1 cellular context compared by ENCODE assay signal in the genomic region with DNA sequence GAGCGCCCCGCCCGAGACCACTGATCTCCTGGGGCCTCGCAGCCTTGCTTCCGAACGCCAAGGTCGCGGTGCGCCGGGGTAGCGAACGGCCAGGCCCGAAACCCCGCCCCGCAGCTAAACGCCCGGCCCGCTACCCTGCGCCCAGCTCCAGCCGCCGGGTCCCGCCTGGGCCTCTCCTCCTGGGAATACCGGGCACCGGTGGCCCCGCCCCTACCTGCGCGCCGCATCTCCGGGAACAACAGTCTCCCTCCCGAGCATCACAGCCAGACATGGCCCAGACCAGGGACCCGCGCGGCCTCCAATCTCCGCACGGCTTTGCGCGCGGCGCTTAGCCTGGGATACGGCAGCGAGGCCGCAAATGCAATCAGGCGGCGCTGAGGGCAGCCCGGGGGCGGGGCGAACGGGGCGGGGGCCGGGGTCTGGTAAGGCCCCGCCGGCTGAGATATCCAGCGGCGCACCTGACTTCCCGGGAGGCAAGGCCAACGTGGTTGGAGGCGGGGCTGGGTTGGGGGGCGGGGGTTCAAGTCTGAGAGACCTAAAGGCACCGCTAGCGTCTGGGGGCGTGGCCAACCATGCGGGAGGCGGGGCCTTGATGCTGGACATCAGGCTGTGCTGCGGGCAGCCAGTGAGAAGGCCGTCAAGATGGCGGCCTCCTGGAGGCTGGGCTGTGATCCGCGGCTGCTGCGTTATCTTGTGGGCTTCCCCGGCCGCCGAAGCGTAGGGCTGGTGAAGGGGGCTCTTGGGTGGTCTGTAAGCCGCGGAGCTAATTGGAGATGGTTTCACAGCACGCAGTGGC.
A peak's percentile ranks its signal among the peaks of the same experiment; 100 is the strongest.
TF ChIP-seq lines count a peak whose summit lies in the region.

A gene with protein sequence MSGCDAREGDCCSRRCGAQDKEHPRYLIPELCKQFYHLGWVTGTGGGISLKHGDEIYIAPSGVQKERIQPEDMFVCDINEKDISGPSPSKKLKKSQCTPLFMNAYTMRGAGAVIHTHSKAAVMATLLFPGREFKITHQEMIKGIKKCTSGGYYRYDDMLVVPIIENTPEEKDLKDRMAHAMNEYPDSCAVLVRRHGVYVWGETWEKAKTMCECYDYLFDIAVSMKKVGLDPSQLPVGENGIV (minus strand): TSS at position 366 of the 796 bp plus-strand sequence. CDS start 95 bp downstream, at position 271.
Gene PDHX (plus strand): TSS at position 605 of the 796 bp plus-strand sequence. CDS start 38 bp downstream, at position 643.

TF ChIP-seq in HepG2, 621 proteins besides CTCF, POLR2A, EP300 and RAD21 (continued from another document and continues in another):
- TF ChIP-seq ZBED4 (CRISPR knock-in tag; IDR thresholded peaks at IDR 0.05; ENCODE audit: borderline replicate concordance) (peak; percentile 98), NFKBIZ (CRISPR knock-in tag; IDR thresholded peaks at IDR 0.05) (no peak), FOSL1 (CRISPR knock-in tag; IDR thresholded peaks at IDR 0.05; ENCODE audit: borderline replicate concordance) (no peak), PCBP1 (IDR thresholded peaks at IDR 0.05; ENCODE audit: borderline replicate concordance, low read depth, low read length) (no peak), ZNF782 (CRISPR knock-in tag; IDR thresholded peaks at IDR 0.05; ENCODE audit: borderline replicate concordance) (peak; percentile 53; the same call in 1 of the 2 replicates), ZNF343 (CRISPR knock-in tag; IDR thresholded peaks at IDR 0.05) (no peak), ZNF557 (CRISPR knock-in tag; IDR thresholded peaks at IDR 0.05) (no peak), KLF13 (CRISPR knock-in tag; IDR thresholded peaks at IDR 0.05) (no peak), RAD51 (IDR thresholded peaks at IDR 0.05; ENCODE audit: borderline replicate concordance) (no peak), ARNTL (CRISPR knock-in tag; IDR thresholded peaks at IDR 0.05) (peak; percentile 33; the same call in 1 of the 2 replicates), KDM3A (CRISPR knock-in tag; IDR thresholded peaks at IDR 0.05; ENCODE audit: low read depth) (peak; percentile 75; the same call in 1 of the 2 replicates), ZNF326 (CRISPR knock-in tag; IDR thresholded peaks at IDR 0.05; ENCODE audit: borderline replicate concordance) (no peak), ZFYVE20 (CRISPR knock-in tag; IDR thresholded peaks at IDR 0.05; ENCODE audit: borderline replicate concordance, low read depth) (no peak), TBX3 (IDR thresholded peaks at IDR 0.05; ENCODE audit: borderline replicate concordance) (no peak), ZNF367 (CRISPR knock-in tag; IDR thresholded peaks at IDR 0.05; ENCODE audit: borderline replicate concordance) (no peak), HMG20A (CRISPR knock-in tag; IDR thresholded peaks at IDR 0.05; ENCODE audit: borderline replicate concordance) (no peak; the same call in 1 of the 2 replicates), ZNF335 (CRISPR knock-in tag; IDR thresholded peaks at IDR 0.05) (peak; percentile 99), SYNCRIP (IDR thresholded peaks at IDR 0.05; ENCODE audit: insufficient read depth, low read depth, low read length) (no peak), ZNF280D (CRISPR knock-in tag; IDR thresholded peaks at IDR 0.05) (peak; percentile 25; the same call in 1 of the 2 replicates), DMAP1 (CRISPR knock-in tag; IDR thresholded peaks at IDR 0.05) (peak; percentile 86), IRF1 (CRISPR knock-in tag; IDR thresholded peaks at IDR 0.05; ENCODE audit: low read depth) (no peak), MXD4 (CRISPR knock-in tag; IDR thresholded peaks at IDR 0.05) (peak; percentile 30; the same call in 1 of the 2 replicates), ZNF777 (CRISPR knock-in tag; IDR thresholded peaks at IDR 0.05) (no peak), ZFY (CRISPR knock-in tag; IDR thresholded peaks at IDR 0.05) (peak; percentile 94), ZFP37 (CRISPR knock-in tag; IDR thresholded peaks at IDR 0.05; ENCODE audit: borderline replicate concordance) (no peak), MIER3 (CRISPR knock-in tag; IDR thresholded peaks at IDR 0.05; ENCODE audit: borderline replicate concordance) (peak; percentile 72), JDP2 (CRISPR knock-in tag; IDR thresholded peaks at IDR 0.05; ENCODE audit: borderline replicate concordance) (no peak), ZSCAN30 (CRISPR knock-in tag; IDR thresholded peaks at IDR 0.05) (no peak), CENPX (CRISPR knock-in tag; IDR thresholded peaks at IDR 0.05) (no peak)
- TF ChIP-seq, protein P1, sequence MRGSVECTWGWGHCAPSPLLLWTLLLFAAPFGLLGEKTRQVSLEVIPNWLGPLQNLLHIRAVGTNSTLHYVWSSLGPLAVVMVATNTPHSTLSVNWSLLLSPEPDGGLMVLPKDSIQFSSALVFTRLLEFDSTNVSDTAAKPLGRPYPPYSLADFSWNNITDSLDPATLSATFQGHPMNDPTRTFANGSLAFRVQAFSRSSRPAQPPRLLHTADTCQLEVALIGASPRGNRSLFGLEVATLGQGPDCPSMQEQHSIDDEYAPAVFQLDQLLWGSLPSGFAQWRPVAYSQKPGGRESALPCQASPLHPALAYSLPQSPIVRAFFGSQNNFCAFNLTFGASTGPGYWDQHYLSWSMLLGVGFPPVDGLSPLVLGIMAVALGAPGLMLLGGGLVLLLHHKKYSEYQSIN (CRISPR knock-in tag; IDR thresholded peaks at IDR 0.05; ENCODE audit: borderline replicate concordance): no peak
- TF ChIP-seq, protein P2, sequence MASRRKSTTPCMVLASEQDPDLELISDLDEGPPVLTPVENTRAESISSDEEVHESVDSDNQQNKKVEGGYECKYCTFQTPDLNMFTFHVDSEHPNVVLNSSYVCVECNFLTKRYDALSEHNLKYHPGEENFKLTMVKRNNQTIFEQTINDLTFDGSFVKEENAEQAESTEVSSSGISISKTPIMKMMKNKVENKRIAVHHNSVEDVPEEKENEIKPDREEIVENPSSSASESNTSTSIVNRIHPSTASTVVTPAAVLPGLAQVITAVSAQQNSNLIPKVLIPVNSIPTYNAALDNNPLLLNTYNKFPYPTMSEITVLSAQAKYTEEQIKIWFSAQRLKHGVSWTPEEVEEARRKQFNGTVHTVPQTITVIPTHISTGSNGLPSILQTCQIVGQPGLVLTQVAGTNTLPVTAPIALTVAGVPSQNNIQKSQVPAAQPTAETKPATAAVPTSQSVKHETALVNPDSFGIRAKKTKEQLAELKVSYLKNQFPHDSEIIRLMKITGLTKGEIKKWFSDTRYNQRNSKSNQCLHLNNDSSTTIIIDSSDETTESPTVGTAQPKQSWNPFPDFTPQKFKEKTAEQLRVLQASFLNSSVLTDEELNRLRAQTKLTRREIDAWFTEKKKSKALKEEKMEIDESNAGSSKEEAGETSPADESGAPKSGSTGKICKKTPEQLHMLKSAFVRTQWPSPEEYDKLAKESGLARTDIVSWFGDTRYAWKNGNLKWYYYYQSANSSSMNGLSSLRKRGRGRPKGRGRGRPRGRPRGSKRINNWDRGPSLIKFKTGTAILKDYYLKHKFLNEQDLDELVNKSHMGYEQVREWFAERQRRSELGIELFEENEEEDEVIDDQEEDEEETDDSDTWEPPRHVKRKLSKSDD (CRISPR knock-in tag; IDR thresholded peaks at IDR 0.05; ENCODE audit: low read depth): peak; percentile 50; the same call in 1 of the 2 replicates
- TF ChIP-seq, protein P3, sequence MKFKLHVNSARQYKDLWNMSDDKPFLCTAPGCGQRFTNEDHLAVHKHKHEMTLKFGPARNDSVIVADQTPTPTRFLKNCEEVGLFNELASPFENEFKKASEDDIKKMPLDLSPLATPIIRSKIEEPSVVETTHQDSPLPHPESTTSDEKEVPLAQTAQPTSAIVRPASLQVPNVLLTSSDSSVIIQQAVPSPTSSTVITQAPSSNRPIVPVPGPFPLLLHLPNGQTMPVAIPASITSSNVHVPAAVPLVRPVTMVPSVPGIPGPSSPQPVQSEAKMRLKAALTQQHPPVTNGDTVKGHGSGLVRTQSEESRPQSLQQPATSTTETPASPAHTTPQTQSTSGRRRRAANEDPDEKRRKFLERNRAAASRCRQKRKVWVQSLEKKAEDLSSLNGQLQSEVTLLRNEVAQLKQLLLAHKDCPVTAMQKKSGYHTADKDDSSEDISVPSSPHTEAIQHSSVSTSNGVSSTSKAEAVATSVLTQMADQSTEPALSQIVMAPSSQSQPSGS (CRISPR knock-in tag; IDR thresholded peaks at IDR 0.05): peak; percentile 64; the same call in 1 of the 2 replicates
- TF ChIP-seq, protein P4, sequence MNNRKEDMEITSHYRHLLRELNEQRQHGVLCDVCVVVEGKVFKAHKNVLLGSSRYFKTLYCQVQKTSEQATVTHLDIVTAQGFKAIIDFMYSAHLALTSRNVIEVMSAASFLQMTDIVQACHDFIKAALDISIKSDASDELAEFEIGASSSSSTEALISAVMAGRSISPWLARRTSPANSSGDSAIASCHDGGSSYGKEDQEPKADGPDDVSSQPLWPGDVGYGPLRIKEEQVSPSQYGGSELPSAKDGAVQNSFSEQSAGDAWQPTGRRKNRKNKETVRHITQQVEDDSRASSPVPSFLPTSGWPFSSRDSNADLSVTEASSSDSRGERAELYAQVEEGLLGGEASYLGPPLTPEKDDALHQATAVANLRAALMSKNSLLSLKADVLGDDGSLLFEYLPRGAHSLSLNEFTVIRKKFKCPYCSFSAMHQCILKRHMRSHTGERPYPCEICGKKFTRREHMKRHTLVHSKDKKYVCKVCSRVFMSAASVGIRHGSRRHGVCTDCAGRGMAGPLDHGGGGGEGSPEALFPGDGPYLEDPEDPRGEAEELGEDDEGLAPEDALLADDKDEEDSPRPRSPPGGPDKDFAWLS (CRISPR knock-in tag; IDR thresholded peaks at IDR 0.05; ENCODE audit: borderline replicate concordance): no peak
- TF ChIP-seq, protein P5, sequence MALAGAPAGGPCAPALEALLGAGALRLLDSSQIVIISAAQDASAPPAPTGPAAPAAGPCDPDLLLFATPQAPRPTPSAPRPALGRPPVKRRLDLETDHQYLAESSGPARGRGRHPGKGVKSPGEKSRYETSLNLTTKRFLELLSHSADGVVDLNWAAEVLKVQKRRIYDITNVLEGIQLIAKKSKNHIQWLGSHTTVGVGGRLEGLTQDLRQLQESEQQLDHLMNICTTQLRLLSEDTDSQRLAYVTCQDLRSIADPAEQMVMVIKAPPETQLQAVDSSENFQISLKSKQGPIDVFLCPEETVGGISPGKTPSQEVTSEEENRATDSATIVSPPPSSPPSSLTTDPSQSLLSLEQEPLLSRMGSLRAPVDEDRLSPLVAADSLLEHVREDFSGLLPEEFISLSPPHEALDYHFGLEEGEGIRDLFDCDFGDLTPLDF (CRISPR knock-in tag; IDR thresholded peaks at IDR 0.05): peak; percentile 90
- TF ChIP-seq, protein P6, sequence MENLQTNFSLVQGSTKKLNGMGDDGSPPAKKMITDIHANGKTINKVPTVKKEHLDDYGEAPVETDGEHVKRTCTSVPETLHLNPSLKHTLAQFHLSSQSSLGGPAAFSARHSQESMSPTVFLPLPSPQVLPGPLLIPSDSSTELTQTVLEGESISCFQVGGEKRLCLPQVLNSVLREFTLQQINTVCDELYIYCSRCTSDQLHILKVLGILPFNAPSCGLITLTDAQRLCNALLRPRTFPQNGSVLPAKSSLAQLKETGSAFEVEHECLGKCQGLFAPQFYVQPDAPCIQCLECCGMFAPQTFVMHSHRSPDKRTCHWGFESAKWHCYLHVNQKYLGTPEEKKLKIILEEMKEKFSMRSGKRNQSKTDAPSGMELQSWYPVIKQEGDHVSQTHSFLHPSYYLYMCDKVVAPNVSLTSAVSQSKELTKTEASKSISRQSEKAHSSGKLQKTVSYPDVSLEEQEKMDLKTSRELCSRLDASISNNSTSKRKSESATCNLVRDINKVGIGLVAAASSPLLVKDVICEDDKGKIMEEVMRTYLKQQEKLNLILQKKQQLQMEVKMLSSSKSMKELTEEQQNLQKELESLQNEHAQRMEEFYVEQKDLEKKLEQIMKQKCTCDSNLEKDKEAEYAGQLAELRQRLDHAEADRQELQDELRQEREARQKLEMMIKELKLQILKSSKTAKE (CRISPR knock-in tag; IDR thresholded peaks at IDR 0.05; ENCODE audit: borderline replicate concordance): peak; percentile 60; the same call in 1 of the 2 replicates
